ENCODE assay signal across 32 cellular contexts in the genomic region with DNA sequence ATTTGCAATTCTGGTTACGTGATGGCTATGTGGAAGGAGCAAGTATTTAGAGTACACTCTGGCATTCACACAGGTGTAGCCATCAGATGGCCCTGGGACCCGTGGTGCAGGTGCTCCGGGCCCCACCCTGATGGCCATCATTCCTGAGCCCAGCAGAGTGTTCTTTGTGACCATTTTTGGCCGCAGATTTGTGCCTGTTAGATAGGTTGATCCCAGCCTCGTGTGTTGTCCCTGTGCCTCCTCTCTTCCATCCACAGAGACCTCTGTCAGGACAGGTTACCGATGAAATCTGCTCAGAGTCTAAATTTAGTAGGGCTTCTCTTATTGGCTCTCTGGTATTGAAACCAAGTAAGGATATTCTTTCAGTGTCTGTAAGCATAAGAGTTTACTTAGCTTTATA. TPM values are rescaled to one million over a fixed set of nuclear protein-coding genes. Genes with fewer than 3 reads are reported as not detected.
DNase-seq lines count a peak whose midpoint lies in the region; ATAC-seq and TF ChIP-seq lines count a peak whose summit lies in the region.
"Had no signal": no experiment of that assay in that cellular context is flagged by ENCODE, and none has a peak within 500 bp of the region (broad histone marks: within the 10 kb centered on the region; RNA-seq: fewer than 3 reads in every experiment).

No MANE protein-coding gene starts in this region.

- 19 to 57% (median 29%) methylated on average over 6 of the region's 6 CpGs for WGBS in psoas muscle, 3 donors

- H3K36me3 Mint-ChIP-seq in GM23338 (ENCODE audit: low read depth): no peaks in the 10 kb centered on the region
- H3K36me3 Mint-ChIP-seq in MCF 10A (ENCODE audit: insufficient read depth, unreplicated experiment): no peaks in the 10 kb centered on the region

- no peak overlapping the region for H2AFZ ChIP-seq in GM23338

- H3K27me3 ChIP-seq in GM23338 (ENCODE audit: insufficient read depth) (no peaks in the 10 kb centered on the region), left ventricle myocardium inferior (ENCODE audit: low read depth) (no peaks in the 10 kb centered on the region), psoas muscle (ENCODE audit: insufficient read depth in 3 of 3, low read length in 2 of 3) (no peaks in the 10 kb centered on the region)
- H3K27me3 ChIP-seq: adrenal gland, body of pancreas, ovary had no signal

- BruUV-seq in MCF 10A (replicated peaks; lab: Mats Ljungman, UMichigan): no TSS peak

- intact Hi-C loops in left ventricle myocardium inferior (cut with micrococcal nuclease): no loop called here
- intact Hi-C loops in psoas muscle (cut with DNase I): no loop called here
- intact Hi-C loops in MCF 10A (cut with micrococcal nuclease): no loop called here

- H3K36me3 ChIP-seq in GM23338 (ENCODE audit: insufficient read depth) (no peaks in the 10 kb centered on the region; the same call in 1 of the 2 replicates), left ventricle myocardium inferior (peaks cover 20% of the 10 kb centered on the region), psoas muscle (ENCODE audit: insufficient read depth in 1 of 2, low read depth in 1 of 2) (peaks cover 0 to 10% of the 10 kb centered on the region in 2 donors)
- H3K36me3 ChIP-seq: adrenal gland, ovary had no signal

- peak; percentile 55 for ATAC-seq in GM23338
- peak; percentile 89 to 93 (median 91) for ATAC-seq in psoas muscle
- no peak for ATAC-seq in HG02678 (IDR thresholded peaks at IDR 0.05; ENCODE audit: unreplicated experiment)
- no peak for ATAC-seq in GM19467 (IDR thresholded peaks at IDR 0.05; ENCODE audit: unreplicated experiment)
- ATAC-seq: A549; activated CD8-positive, alpha-beta T cell treated with anti-CD3 and anti-CD28 coated beads for 36 hours; body of pancreas; naive thymus-derived CD4-positive, alpha-beta T cell had no signal

- CTCF ChIA-PET in MCF 10A (lab: Yijun Ruan, JAX): interaction anchor here (0.6 kb wide), 2 partner anchors 38 to 373 kb away, joined by 3 read pairs; no protein-coding TSS in a partner anchor

- no peaks in the 10 kb centered on the region for H4K20me1 ChIP-seq in GM23338 (replicated peaks; ENCODE audit: insufficient read depth)

- TF ChIP-seq CTCF in GM23338 (conservative IDR thresholded peaks at IDR 0.05; ENCODE audit: low read depth in 2 of 2): no peak
- no peak for TF ChIP-seq CTCF in coronary artery (IDR thresholded peaks at IDR 0.05)
- no peak for TF ChIP-seq CTCF in left ventricle myocardium inferior (IDR thresholded peaks at IDR 0.05; ENCODE audit: borderline replicate concordance)
- no peak for TF ChIP-seq CTCF in psoas muscle (IDR thresholded peaks at IDR 0.05)
- TF ChIP-seq CTCF in MCF 10A (IDR thresholded peaks at IDR 0.05; ENCODE audit: unreplicated experiment): no peak

- H3K27ac Mint-ChIP-seq in GM23338 (no peak overlapping the region; the same call in 1 of the 2 replicates), MCF 10A (ENCODE audit: low read depth, unreplicated experiment) (no peak overlapping the region)
- H3K27ac Mint-ChIP-seq: activated T-helper 1 cell treated with anti-CD3 and anti-CD28 coated beads, Interleukin-12 subunit alpha, Interleukin-12 subunit beta, Interleukin-2, Interleukin-4 antibody, amounts not matched to agents 30 ng/mL and 10 ng/mL and 1 ng/mL, durations not matched to agents 14 hours and 24 hours and 36 hours; CD4-positive, alpha-beta T cell had no signal

- H3K27ac ChIP-seq in GM23338 (ENCODE audit: low read depth) (no peak overlapping the region), coronary artery (peak overlapping the region; percentile 68 to 84), left ventricle myocardium inferior (replicated peaks) (peak overlapping the region; percentile 84), psoas muscle (peak overlapping the region; percentile 80)
- H3K27ac ChIP-seq: A549, body of pancreas, epithelial cell of prostate, KMS-11, ovary had no signal

- H3K27me3 Mint-ChIP-seq in GM23338 (ENCODE audit: insufficient read depth, low read depth, poor library complexity) (peaks cover 3% of the 10 kb centered on the region), MCF 10A (ENCODE audit: insufficient read depth, unreplicated experiment) (no peaks in the 10 kb centered on the region)
- H3K27me3 Mint-ChIP-seq: activated CD8-positive, alpha-beta T cell treated with anti-CD3 and anti-CD28 coated beads for 36 hours; CD4-positive, alpha-beta T cell; naive thymus-derived CD4-positive, alpha-beta T cell had no signal

- H3K9me3 Mint-ChIP-seq in GM23338 (no peaks in the 10 kb centered on the region), MCF 10A (ENCODE audit: unreplicated experiment) (no peaks in the 10 kb centered on the region)
- H3K9me3 Mint-ChIP-seq: activated CD8-positive, alpha-beta T cell treated with anti-CD3 and anti-CD28 coated beads for 36 hours; activated T-helper 1 cell treated with anti-CD3 and anti-CD28 coated beads, Interleukin-12 subunit alpha, Interleukin-12 subunit beta, Interleukin-2, Interleukin-4 antibody, amounts not matched to agents 30 ng/mL and 10 ng/mL and 1 ng/mL, durations not matched to agents 14 hours and 24 hours and 36 hours; CD4-positive, alpha-beta T cell had no signal

- H3K4me2 ChIP-seq in GM23338: no peak overlapping the region
- H3K4me2 ChIP-seq: A549, KMS-11 had no signal

- in situ Hi-C loops in KBM-7 (cut with MboI; ENCODE audit: low pct_unique_long_range_greater_than_20kb, low sequenced_read_pairs): no loop called here

- H3K9me2 ChIP-seq in GM23338 (ENCODE audit: insufficient read depth): no peaks in the 10 kb centered on the region

- no peaks in the 10 kb centered on the region; the same call in 1 of the 2 replicates for H3K4me1 ChIP-seq in GM23338 (ENCODE audit: insufficient read depth)
- peaks cover 100% of the 10 kb centered on the region for H3K4me1 ChIP-seq in left ventricle myocardium inferior
- H3K4me1 ChIP-seq in psoas muscle: peaks cover 64% of the 10 kb centered on the region

- POLR2A ChIA-PET in MCF 10A (lab: Yijun Ruan, JAX): interaction anchor here (1.1 kb wide), 1 partner anchor 34 kb away, joined by 4 read pairs; the partner anchor contains the start of gene MAPRE2

- H3F3A ChIP-seq in GM23338 (replicated peaks; ENCODE audit: low read depth): no peaks in the 10 kb centered on the region

- H3K79me2 ChIP-seq in GM23338 (replicated peaks; ENCODE audit: insufficient read depth): no peaks in the 10 kb centered on the region

- H3K4me1 Mint-ChIP-seq in GM23338: peaks cover 17% of the 10 kb centered on the region; the same call in 2 of the 3 replicates
- H3K4me1 Mint-ChIP-seq in MCF 10A (ENCODE audit: insufficient read depth, unreplicated experiment): peaks cover 33% of the 10 kb centered on the region

- H3K9me3 ChIP-seq in left ventricle myocardium inferior (replicated peaks) (no peaks in the 10 kb centered on the region), psoas muscle (no peaks in the 10 kb centered on the region)
- H3K9me3 ChIP-seq: A549, adrenal gland, body of pancreas, ovary had no signal

- H3K4me3 ChIP-seq in GM23338: no peak overlapping the region
- peak overlapping the region; percentile 7 for H3K4me3 ChIP-seq in coronary artery
- peak overlapping the region; percentile 15 for H3K4me3 ChIP-seq in left ventricle myocardium inferior
- H3K4me3 ChIP-seq in psoas muscle: peak overlapping the region; percentile 21
- H3K4me3 ChIP-seq: A549, adrenal gland, body of pancreas, ovary had no signal

- DNase-seq in GM23338 (ENCODE audit: low spot score) (no peak), coronary artery (ENCODE audit: low spot score) (no peak), left ventricle myocardium inferior (no peak), psoas muscle (no peak), KBM-7 (no peak), MCF 10A (ENCODE audit: unreplicated experiment) (no peak)
- DNase-seq: activated CD8-positive, alpha-beta memory T cell treated with anti-CD3 and anti-CD28 coated beads, Interleukin-2, amount 50 U/mL, for 48 hours; activated CD8-positive, alpha-beta T cell treated with anti-CD3 and anti-CD28 coated beads for 36 hours; activated naive CD4-positive, alpha-beta T cell treated with Interleukin-2 at 50 U/mL for 16 hours; adrenal gland; AML-193; body of pancreas; CD4-positive, alpha-beta T cell; DND-41; effector CD4-positive, alpha-beta T cell; islet precursor cell; midbrain; naive thymus-derived CD4-positive, alpha-beta T cell; NCI-H1417 treated with DMSO at 0.1 percent for 48 hours; NCI-H2081; NCI-H226; NCI-H526 treated with DMSO at 0.1 percent for 48 hours; ovary; SHP77; small intestine; stimulated activated naive CD4-positive, alpha-beta T cell treated with Interleukin-2 at 50 U/mL for 16 hours had no signal

- H3K4me3 Mint-ChIP-seq in GM23338 (no peak overlapping the region), MCF 10A (ENCODE audit: unreplicated experiment) (no peak overlapping the region)
- H3K4me3 Mint-ChIP-seq: activated CD8-positive, alpha-beta T cell treated with anti-CD3 and anti-CD28 coated beads for 36 hours; activated T-helper 1 cell treated with anti-CD3 and anti-CD28 coated beads, Interleukin-12 subunit alpha, Interleukin-12 subunit beta, Interleukin-2, Interleukin-4 antibody, amounts not matched to agents 30 ng/mL and 10 ng/mL and 1 ng/mL, durations not matched to agents 14 hours and 24 hours and 36 hours; CD4-positive, alpha-beta T cell had no signal

TF ChIP-seq in GM23338, 12 proteins besides CTCF, POLR2A, EP300 and RAD21 (continues in another document):
- TF ChIP-seq EZH2phosphoT487 (IDR thresholded peaks at IDR 0.05; ENCODE audit: unreplicated experiment): no peak
- no peak for TF ChIP-seq ZNF114 (CRISPR knock-in tag; IDR thresholded peaks at IDR 0.05)

RNA-seq across cellular contexts. Expression of gene MAPRE2, which starts 33.9 kb away (rescaled TPM):
- total RNA-seq in GM23338 (2014; rRNA removed; shearing (Covaris generic)): 33.9 and 40.4 TPM in 2 replicates
- 17.8 and 19.0 TPM in 2 replicates for polyA plus RNA-seq in GM23338 (2016; fragmentation: Nextera tagmentation; extraction: Ambion mirVana)
- 120 TPM for total RNA-seq in left ventricle myocardium inferior
- total RNA-seq in psoas muscle: 10 to 100 TPM; 48.0 to 83.4 (median 72.5) TPM
- 10 to 100 TPM in 2 of 3 donors, 1 to 10 TPM in 1; 3.3 to 57.3 (median 13.7) TPM for polyA plus RNA-seq in psoas muscle
- 7.0 and 7.7 TPM in 2 replicates for total RNA-seq in MCF 10A (2022)

Comparison
In these comparisons a context has a peak if more than half of its experiments do, and no peak if none do; other contexts are left out.
1. ATAC-seq: peak in GM23338 (single experiment) and psoas muscle (4 of 4); none in HG02678 (single experiment) and GM19467 (single experiment).